In genomic region chr3:64232821-64233220, GRCh38 we compare ENCODE assay signal across 9 cellular contexts.
"Had no signal": no experiment of that assay in that cellular context is flagged by ENCODE, and none has a peak within 500 bp of the region (broad histone marks: within the 10 kb centered on the region; RNA-seq: fewer than 3 reads in every experiment).

No MANE protein-coding gene starts in this region.

- DNase-seq: H9, HCEC 1CT, KBM-7 had no signal

- ATAC-seq: GM23338, HepG2 had no signal

- H3K4me3 Mint-ChIP-seq: GM23338, H9, IgD-negative memory B cell had no signal

- H3K4me2 ChIP-seq: GM23338 had no signal

- FAIRE-seq: H1, H54, HepG2 had no signal

- H3K27ac Mint-ChIP-seq: GM23338, H9, IgD-negative memory B cell had no signal

- H3K27ac ChIP-seq: HL-60 had no signal

- H2AFZ ChIP-seq: GM23338 had no signal

- H3K4me3 ChIP-seq: GM23338 had no signal
